ENCODE assay signal across 12 cellular contexts in the genomic region with DNA sequence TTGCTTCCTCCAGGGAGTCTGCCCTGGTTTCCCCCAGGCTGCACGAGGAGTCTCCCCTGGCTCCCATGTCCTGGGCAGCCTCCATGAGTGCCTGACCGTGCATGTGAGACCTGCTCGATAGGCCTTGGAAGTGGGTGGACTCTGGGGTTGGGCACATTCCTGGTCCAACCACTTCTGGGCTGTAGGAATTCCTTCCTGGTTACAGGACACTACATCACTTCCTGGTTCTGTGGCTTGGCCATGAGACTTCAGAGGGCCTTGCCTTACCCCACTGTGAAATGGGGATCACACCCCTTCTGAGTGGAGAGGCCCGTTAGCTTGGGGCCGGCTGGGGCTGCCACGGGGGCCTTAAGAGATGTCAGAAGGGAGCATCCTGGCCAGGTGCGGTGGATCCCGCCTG. TPM values are rescaled to one million over a fixed set of nuclear protein-coding genes. Genes with fewer than 3 reads are reported as not detected.
A peak's percentile ranks its signal among the peaks of the same experiment; 100 is the strongest.
DNase-seq lines count a peak whose midpoint lies in the region; ATAC-seq and TF ChIP-seq lines count a peak whose summit lies in the region.
"Had no signal": no experiment of that assay in that cellular context is flagged by ENCODE, and none has a peak within 500 bp of the region (broad histone marks: within the 10 kb centered on the region; RNA-seq: fewer than 3 reads in every experiment).

No MANE protein-coding gene starts in this region.

- no peak overlapping the region for H3K14ac ChIP-seq in H9 (ENCODE audit: insufficient read depth, low read length)

- H3K79me2 ChIP-seq in PC-3 (ENCODE audit: low read length) (peaks cover under 1% of the 10 kb centered on the region), H9 (ENCODE audit: insufficient read depth, low read length) (no peaks in the 10 kb centered on the region)

- H2BK20ac ChIP-seq in H9 (ENCODE audit: low read depth, low read length, poor library complexity, severe bottlenecking), result no peak overlapping the region

- H4K5ac ChIP-seq in H9 (ENCODE audit: insufficient read length, low read depth, low read length), result no peak overlapping the region

- peaks cover 5% of the 10 kb centered on the region for H3K23me2 ChIP-seq in H9 (ENCODE audit: insufficient read length, low read depth, low read length, poor library complexity, severe bottlenecking)

- H3K4me2 ChIP-seq in PC-3 (ENCODE audit: low read length) (no peak overlapping the region), H9 (ENCODE audit: insufficient read depth, insufficient read length, low read length) (no peak overlapping the region)

- POLR2A ChIA-PET in PC-3 (lab: Charles Lee; ENCODE audit: unreplicated experiment), result no interaction called here

- no peak overlapping the region for H3K4me3 ChIP-seq in PC-3 (ENCODE audit: low read length)
- H3K4me3 ChIP-seq: esophagus muscularis mucosa, uterus had no signal

- no peak overlapping the region for H2AK5ac ChIP-seq in H9 (ENCODE audit: insufficient read length, low read length)

- H2BK120ac ChIP-seq in H9 (ENCODE audit: low read depth, low read length, poor library complexity, severe bottlenecking), result no peak overlapping the region

- H3K18ac ChIP-seq in H9 (ENCODE audit: insufficient read length, low read depth, low read length), result no peak overlapping the region

- H3K4me3 Mint-ChIP-seq in H9, result no peak overlapping the region

- H2AFZ ChIP-seq in PC-3 (ENCODE audit: low read length) (peak overlapping the region; percentile 31; the same call in 1 of the 2 replicates), H9 (ENCODE audit: low read length) (no peak overlapping the region)

- H3K4me1 ChIP-seq in PC-3 (ENCODE audit: insufficient read depth, low read length), result peaks cover 18% of the 10 kb centered on the region
- peaks cover 10% of the 10 kb centered on the region for H3K4me1 ChIP-seq in foreskin keratinocyte
- no peaks in the 10 kb centered on the region; the same call in 1 of the 2 replicates for H3K4me1 ChIP-seq in H9 (ENCODE audit: insufficient read depth, low read length)

- H3K27ac Mint-ChIP-seq in H9, result no peak overlapping the region

- H3K36me3 Mint-ChIP-seq in H9 (ENCODE audit: insufficient read depth in 1 of 3, low read depth in 3 of 3), result no peaks in the 10 kb centered on the region; a peak in 1 of 7 replicates

- H3K9me3 ChIP-seq in PC-3 (ENCODE audit: low read length) (no peaks in the 10 kb centered on the region), H9 (ENCODE audit: control insufficient read depth, low read depth, low read length) (no peaks in the 10 kb centered on the region)
- H3K9me3 ChIP-seq: esophagus muscularis mucosa, uterus had no signal

- no peaks in the 10 kb centered on the region for H4K20me1 ChIP-seq in PC-3 (ENCODE audit: low read length)
- H4K20me1 ChIP-seq in H9 (ENCODE audit: control insufficient read depth, insufficient read depth, insufficient read length), result no peaks in the 10 kb centered on the region

- H4K91ac ChIP-seq in H9 (ENCODE audit: insufficient read length, low read depth, low read length), result no peak overlapping the region

- H2BK5ac ChIP-seq in H9 (ENCODE audit: insufficient read length, low read length), result no peak overlapping the region

- H2BK15ac ChIP-seq in H9 (ENCODE audit: low read depth, low read length), result no peak overlapping the region

- H3K9me2 ChIP-seq in PC-3 (replicated peaks; ENCODE audit: low read length), result no peaks in the 10 kb centered on the region

- H3K27me3 Mint-ChIP-seq in H9 (ENCODE audit: low read depth), result peaks cover 2% of the 10 kb centered on the region

- peaks cover 22 to 38% of the 10 kb centered on the region in 2 experiments for H3K4me1 Mint-ChIP-seq in H9

- DNase-seq in AG08395 (ENCODE audit: low spot score) (peak; percentile 71), PC-3 (peak; percentile 86), foreskin keratinocyte (peak; percentile 72 to 84), H9 (no peak), SKM-1 treated with dmso at 0.1 percent for 144 hours (lab: John Stamatoyannopoulos, UW; ENCODE audit: unreplicated experiment) (no peak), ureter (ENCODE audit: low spot score) (no peak)
- DNase-seq: NCI-H82, uterus had no signal

- no peaks in the 10 kb centered on the region; a peak in 1 of 5 replicates for H3K9me3 Mint-ChIP-seq in H9

- H4K8ac ChIP-seq in H9 (replicated peaks; ENCODE audit: insufficient read length, low read depth, low read length), result no peak overlapping the region

- H3F3A ChIP-seq in PC-3 (ENCODE audit: low read length, unreplicated experiment), result no peaks in the 10 kb centered on the region

- no peaks in the 10 kb centered on the region for H3K36me3 ChIP-seq in PC-3 (ENCODE audit: low read depth, low read length)
- H3K36me3 ChIP-seq: esophagus muscularis mucosa, uterus had no signal

- H3K56ac ChIP-seq in H9 (ENCODE audit: insufficient read length, low read depth, low read length), result no peak overlapping the region

- intact Hi-C loops in PC-3 (cut with micrococcal nuclease), result no loop called here

- H2BK12ac ChIP-seq in H9 (ENCODE audit: insufficient read length, low read depth, low read length), result no peak overlapping the region

- H3K27me3 ChIP-seq in PC-3 (ENCODE audit: low read length) (no peaks in the 10 kb centered on the region), foreskin keratinocyte (no peaks in the 10 kb centered on the region), H9 (ENCODE audit: insufficient read depth, low read length) (no peaks in the 10 kb centered on the region)
- H3K27me3 ChIP-seq: esophagus muscularis mucosa, uterus had no signal

- H3K23ac ChIP-seq in H9 (ENCODE audit: insufficient read length, low read depth, low read length), result no peak overlapping the region

- CTCF ChIA-PET in PC-3 (lab: Charles Lee), result no interaction called here

- no peak overlapping the region for H3K4ac ChIP-seq in H9 (ENCODE audit: low read depth, low read length)

- ATAC-seq in PC-3, result peak; percentile 8; the same call in 1 of the 2 replicates
- peak; percentile 13 for ATAC-seq in foreskin keratinocyte

- no peak overlapping the region for H3T11ph ChIP-seq in H9 (ENCODE audit: low read length)

- H3K79me1 ChIP-seq in H9 (ENCODE audit: insufficient read depth, low read depth, low read length, poor library complexity, severe bottlenecking), result no peaks in the 10 kb centered on the region

- no peak overlapping the region for H3K27ac ChIP-seq in PC-3 (ENCODE audit: low read length)
- H3K27ac ChIP-seq in foreskin keratinocyte, result no peak overlapping the region
- H3K27ac ChIP-seq in H9 (ENCODE audit: insufficient read length, low read depth, low read length), result no peak overlapping the region
- H3K27ac ChIP-seq: esophagus muscularis mucosa had no signal

- no peak for TF ChIP-seq CTCF in PC-3 (conservative IDR thresholded peaks at IDR 0.05; ENCODE audit: low read depth, low read length)
- no peak for TF ChIP-seq CTCF in foreskin keratinocyte (conservative IDR thresholded peaks at IDR 0.05)
- no peak for TF ChIP-seq CTCF in H9 (conservative IDR thresholded peaks at IDR 0.05)

- BruUV-seq in PC-3 (replicated peaks; lab: Mats Ljungman, UMichigan), result no TSS peak

- no CpG with 5 or more reads among the region's 8 CpGs for WGBS in H9 (ENCODE audit: extremely low coverage, insufficient read length, low lambda C conversion rate)

- peak overlapping the region; percentile 2; the same call in 1 of the 2 replicates for H3K9ac ChIP-seq in PC-3 (ENCODE audit: low read length)
- no peak overlapping the region for H3K9ac ChIP-seq in H9 (ENCODE audit: extremely low read depth, insufficient read length, low read length)

RNA-seq across cellular contexts. Expression of a gene that starts 4.0 kb away (rescaled TPM):
- total RNA-seq in PC-3 (2014; rRNA removed) (11.8 and 24.2 TPM in 2 replicates), foreskin keratinocyte (3.9 and 4.4 TPM in 2 replicates), H9 (2021) (16.5 and 16.6 TPM in 2 replicates), ureter (7.4 TPM)
- 3.5 and 4.8 TPM in 2 replicates for polyA plus RNA-seq in foreskin keratinocyte

RNA-seq across cellular contexts. Expression of a gene that starts 7.9 kb away (rescaled TPM):
- total RNA-seq in PC-3 (2014; rRNA removed) (not detected in 2 replicates), foreskin keratinocyte (not detected in 2 replicates), H9 (2021) (1.2 and 2.1 TPM in 2 replicates), ureter (not detected)
- not detected in 2 replicates for polyA plus RNA-seq in foreskin keratinocyte
- total RNA-seq: esophagus muscularis mucosa; liver; pulmonary artery endothelial cell; T-helper 2 cell treated with Interferon-gamma antibody and Interleukin-4, amounts not matched to agents 100 ng/mL and 5 ng/mL, for 36 hours; uterus had no signal
- polyA plus RNA-seq: liver had no signal

RNA-seq across cellular contexts. Expression of a gene that starts 11.0 kb away (rescaled TPM):
- 251 and 270 TPM in 2 replicates for total RNA-seq in PC-3 (2014; rRNA removed)
- total RNA-seq in foreskin keratinocyte, result 58.2 and 59.0 TPM in 2 replicates
- 76.4 and 81.3 TPM in 2 replicates for polyA plus RNA-seq in foreskin keratinocyte
- 68.2 and 72.2 TPM in 2 replicates for total RNA-seq in H9 (2021)
- total RNA-seq in ureter, result 48.4 TPM

RNA-seq across cellular contexts. Expression of a gene that starts 12.5 kb away (rescaled TPM):
- total RNA-seq in PC-3 (2014; rRNA removed), result 17.5 and 21.0 TPM in 2 replicates
- total RNA-seq in foreskin keratinocyte, result 20.7 and 22.4 TPM in 2 replicates
- 31.1 and 33.2 TPM in 2 replicates for polyA plus RNA-seq in foreskin keratinocyte
- 48.7 and 51.2 TPM in 2 replicates for total RNA-seq in H9 (2021)
- 14.2 TPM for total RNA-seq in ureter

RNA-seq across cellular contexts. Expression of a gene that starts 15.8 kb away (rescaled TPM):
- total RNA-seq in PC-3 (2014; rRNA removed) (0.17 TPM in 1 of 2 replicates, not detected in the other), foreskin keratinocyte (not detected in 2 replicates), H9 (2021) (2.5 and 3.2 TPM in 2 replicates), ureter (15.2 TPM)
- 0.01 TPM in 1 of 2 replicates, not detected in the other for polyA plus RNA-seq in foreskin keratinocyte

Comparison
In these comparisons a context has a peak if more than half of its experiments do, and no peak if none do; other contexts are left out.
1. DNase-seq: peak in AG08395 (single experiment), PC-3 (single experiment) and foreskin keratinocyte (2 of 2); none in H9 (single experiment), SKM-1 treated with dmso at 0.1 percent for 144 hours (single experiment) and ureter (single experiment).